ENCODE assay signal across 20 cellular contexts in the genomic region with DNA sequence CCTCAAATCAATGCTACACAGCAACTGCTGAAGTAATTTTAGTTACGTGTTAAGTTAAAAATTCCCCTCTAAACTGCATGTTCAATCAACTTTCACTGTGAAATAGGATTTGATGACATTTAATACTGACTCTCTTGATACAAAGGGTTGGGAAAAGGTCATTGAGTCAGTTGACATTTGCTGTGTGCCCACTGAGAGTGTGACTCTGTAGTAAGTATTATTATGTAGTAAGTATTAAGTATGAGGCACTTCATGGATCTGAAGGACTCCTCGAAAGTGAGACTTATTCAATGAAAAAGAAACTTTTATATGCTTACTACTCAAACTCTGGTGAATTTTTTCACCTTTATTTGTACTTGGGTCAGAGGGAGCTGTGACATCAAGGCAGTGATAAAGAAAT.
"Had no signal": no experiment of that assay in that cellular context is flagged by ENCODE, and none has a peak within 500 bp of the region (broad histone marks: within the 10 kb centered on the region; RNA-seq: fewer than 3 reads in every experiment).

No MANE protein-coding gene starts in this region.

- H3K4me3 ChIP-seq: ascending aorta, heart right ventricle, pancreas, psoas muscle, right atrium auricular region, SJCRH30, thyroid gland, upper lobe of right lung had no signal

- H3K36me3 ChIP-seq: ascending aorta, brain microvascular endothelial cell, heart right ventricle, pancreas, right atrium auricular region, SJCRH30, thyroid gland, upper lobe of right lung had no signal

- H3K27ac ChIP-seq: ascending aorta, brain microvascular endothelial cell, heart right ventricle, pancreas, psoas muscle, right atrium auricular region, SJCRH30, thyroid gland, upper lobe of right lung had no signal

- H3K36me3 Mint-ChIP-seq: memory B cell had no signal

- H3K4me3 Mint-ChIP-seq: dendritic cell treated with granulocyte-macrophage colony-stimulating factor and Interleukin-4, amounts not matched to agents 40 ng/mL and 50 ng/mL, for 4 days; memory B cell; nephron had no signal

- H3K27me3 ChIP-seq: ascending aorta, brain microvascular endothelial cell, heart right ventricle, pancreas, right atrium auricular region, SJCRH30, thyroid gland, upper lobe of right lung had no signal

- H3K4me1 ChIP-seq: pancreas, psoas muscle, SJCRH30 had no signal

- H3K27me3 Mint-ChIP-seq: dendritic cell treated with granulocyte-macrophage colony-stimulating factor and Interleukin-4, amounts not matched to agents 40 ng/mL and 50 ng/mL, for 4 days; memory B cell had no signal

- ATAC-seq: heart right ventricle, left cardiac atrium, pancreas, psoas muscle, upper lobe of right lung had no signal

- H3K27ac Mint-ChIP-seq: dendritic cell treated with granulocyte-macrophage colony-stimulating factor and Interleukin-4, amounts not matched to agents 40 ng/mL and 50 ng/mL, for 4 days; nephron had no signal

- H3K9me3 ChIP-seq: ascending aorta, heart right ventricle, pancreas, psoas muscle, right atrium auricular region, SJCRH30, thyroid gland, upper lobe of right lung had no signal

- H3K4me1 Mint-ChIP-seq: nephron had no signal

- H3K9me3 Mint-ChIP-seq: dendritic cell treated with granulocyte-macrophage colony-stimulating factor and Interleukin-4, amounts not matched to agents 40 ng/mL and 50 ng/mL, for 4 days; memory B cell; nephron had no signal

- DNase-seq: activated CD4-positive, alpha-beta T cell treated with anti-CD3 and anti-CD28 coated beads for 4 hours; activated effector memory CD4-positive, alpha-beta T cell treated with anti-CD3 and anti-CD28 coated beads, Interleukin-2, amount 50 U/mL, for 16 hours; brain microvascular endothelial cell; caudate nucleus; effector CD4-positive, alpha-beta T cell; heart right ventricle; islet precursor cell; left cardiac atrium; pancreas; psoas muscle; SJCRH30; T-helper 1 cell; T-helper 9 cell; thyroid gland; upper lobe of right lung had no signal
